ENCODE assay signal across 28 cellular contexts in the genomic region with DNA sequence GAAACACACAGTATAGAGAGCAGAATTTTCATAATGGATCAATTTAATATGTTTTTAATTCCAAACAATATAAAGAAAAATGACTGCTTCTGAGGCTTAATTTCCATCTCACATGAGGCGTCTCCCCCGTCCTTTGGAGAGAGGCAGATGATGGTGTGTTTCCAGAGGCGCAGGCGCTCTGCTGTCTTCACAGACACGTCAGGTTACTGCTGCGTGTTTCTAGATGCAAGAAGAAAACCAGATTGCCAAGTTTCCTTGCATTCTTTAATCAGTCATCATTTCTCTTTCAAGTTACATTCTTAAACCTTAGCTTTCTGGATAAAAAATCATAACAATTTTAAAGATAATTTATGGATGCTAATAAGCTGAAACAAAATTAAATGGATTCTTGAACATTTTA.
"Had no signal": no experiment of that assay in that cellular context is flagged by ENCODE, and none has a peak within 500 bp of the region (broad histone marks: within the 10 kb centered on the region; RNA-seq: fewer than 3 reads in every experiment).

No MANE protein-coding gene starts in this region.

- DNase-seq: activated effector memory CD4-positive, alpha-beta T cell treated with anti-CD3 and anti-CD28 coated beads, Interleukin-2, amount 50 U/mL, for 16 hours; activated effector memory CD4-positive, alpha-beta T cell treated with Interleukin-2 at 50 U/mL for 16 hours; activated gamma-delta T cell; activated gamma-delta T cell treated with Interleukin-2 at 50 U/mL for 16 hours; activated naive CD4-positive, alpha-beta T cell; activated naive CD4-positive, alpha-beta T cell treated with anti-CD3 and anti-CD28 coated beads for 36 hours; activated naive CD4-positive, alpha-beta T cell treated with anti-CD3 and anti-CD28 coated beads, Interleukin-2, amount 10 ng/mL, durations not matched to agents 7 days and 5 days; activated naive CD4-positive, alpha-beta T cell treated with anti-CD3 and anti-CD28 coated beads, Interleukin-2, amount 50 U/mL, for 16 hours; activated naive CD4-positive, alpha-beta T cell treated with Interleukin-2 at 50 U/mL for 16 hours; activated naive CD8-positive, alpha-beta T cell treated with anti-CD3 and anti-CD28 coated beads for 36 hours; activated naive CD8-positive, alpha-beta T cell treated with anti-CD3 and anti-CD28 coated beads, Interleukin-2, amount 10 ng/mL, durations not matched to agents 7 days and 5 days; activated naive CD8-positive, alpha-beta T cell treated with anti-CD3 and anti-CD28 coated beads, Interleukin-2, amount 50 U/mL, for 24 hours; activated T-cell treated with anti-CD3 and anti-CD28 coated beads, Interleukin-2, amount 50 U/mL, for 1 hour; activated T-cell treated with anti-CD3 and anti-CD28 coated beads, Interleukin-2, amount 50 U/mL, for 24 hours; activated T-cell treated with anti-CD3 and anti-CD28 coated beads, Interleukin-2, amount 50 U/mL, for 4 hours; activated T-cell treated with anti-CD3 and anti-CD28 coated beads, Interleukin-2, amount 50 U/mL, for 48 hours; activated T-cell treated with anti-CD3 and anti-CD28 coated beads, Interleukin-2, amount 50 U/mL, for 72 hours; adrenal gland; amniotic stem cell; amygdala; anterior cingulate cortex; aorta; body of pancreas; brain microvascular endothelial cell; central memory CD4-positive, alpha-beta T cell; cerebellar nuclear complex had no signal

- ATAC-seq: activated naive CD4-positive, alpha-beta T cell treated with anti-CD3 and anti-CD28 coated beads, Interleukin-2, amount 50 U/mL, for 72 hours; activated naive CD8-positive, alpha-beta T cell treated with anti-CD3 and anti-CD28 coated beads, Interleukin-2, amount 50 U/mL, for 24 hours; activated T-cell treated with anti-CD3 and anti-CD28 coated beads, Interleukin-2, amount 50 U/mL, for 4 hours; activated T-cell treated with anti-CD3 and anti-CD28 coated beads, Interleukin-2, amount 50 U/mL, for 72 hours; activated T-helper 17 cell treated with anti-CD3 and anti-CD28 coated beads, Interleukin-2, amount 50 U/mL, for 72 hours; body of pancreas had no signal
